24 cellular contexts compared by ENCODE assay signal in the genomic region with DNA sequence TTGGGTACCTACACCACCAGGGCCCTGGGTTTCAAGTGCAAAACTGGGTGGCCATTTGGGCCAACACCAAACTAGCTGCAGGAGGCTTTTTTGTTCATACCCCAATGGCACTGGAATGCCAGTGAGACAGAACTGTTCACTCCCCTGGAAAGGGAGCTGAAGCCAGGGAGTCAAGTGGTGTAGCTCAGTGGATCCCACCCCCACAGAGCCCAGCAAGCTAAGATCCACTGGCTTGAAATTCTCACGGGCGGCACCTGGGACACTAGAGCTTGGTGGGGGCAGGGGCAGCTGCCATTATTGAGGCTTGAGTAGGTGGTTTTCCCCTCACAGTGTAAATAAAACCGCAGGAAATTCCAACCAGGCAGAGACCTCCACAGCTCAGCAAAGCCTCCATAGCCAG. TPM values are rescaled to one million over a fixed set of nuclear protein-coding genes. Genes with fewer than 3 reads are reported as not detected.
DNase-seq lines count a peak whose midpoint lies in the region; ATAC-seq and TF ChIP-seq lines count a peak whose summit lies in the region.
"Had no signal": no experiment of that assay in that cellular context is flagged by ENCODE, and none has a peak within 500 bp of the region (broad histone marks: within the 10 kb centered on the region; RNA-seq: fewer than 3 reads in every experiment).

No MANE protein-coding gene starts in this region.

- H3K36me3 ChIP-seq in GM23338 (ENCODE audit: insufficient read depth), result no peaks in the 10 kb centered on the region
- H3K36me3 ChIP-seq in thyroid gland, result no peaks in the 10 kb centered on the region
- no peaks in the 10 kb centered on the region for H3K36me3 ChIP-seq in vagina
- H3K36me3 ChIP-seq: BE2C, BLaER1 had no signal

- no peaks in the 10 kb centered on the region for H3K79me2 ChIP-seq in GM23338 (replicated peaks; ENCODE audit: insufficient read depth)

- TF ChIP-seq CTCF in GM23338 (conservative IDR thresholded peaks at IDR 0.05; ENCODE audit: low read depth in 2 of 2), result no peak
- TF ChIP-seq CTCF in thyroid gland (IDR thresholded peaks at IDR 0.05), result no peak
- TF ChIP-seq CTCF in vagina (IDR thresholded peaks at IDR 0.05), result no peak

- TF ChIP-seq POLR2A in thyroid gland (IDR thresholded peaks at IDR 0.05) (no peak), vagina (IDR thresholded peaks at IDR 0.05) (no peak)

- no peak overlapping the region for H3K4me3 ChIP-seq in GM23338
- no peak overlapping the region for H3K4me3 ChIP-seq in thyroid gland (replicated peaks in 1 of 3)
- H3K4me3 ChIP-seq in vagina, result no peak overlapping the region
- H3K4me3 ChIP-seq: BLaER1, GM12878 had no signal

- 33 to 44% methylated on average over 3 of the region's 3 CpGs for WGBS in thyroid gland, 2 donors

- H3K27me3 ChIP-seq in GM23338 (ENCODE audit: insufficient read depth) (no peaks in the 10 kb centered on the region), thyroid gland (no peaks in the 10 kb centered on the region), vagina (no peaks in the 10 kb centered on the region)
- H3K27me3 ChIP-seq: BE2C, BLaER1 had no signal

- H2AFZ ChIP-seq in GM23338, result 0 out of 2 replicates have a peak overlapping the region, but pooled peaks have one; percentile 47

- H3K4me2 ChIP-seq in GM23338, result no peak overlapping the region
- H3K4me2 ChIP-seq: BLaER1 had no signal

- peaks cover 31% of the 10 kb centered on the region for H3K9me3 Mint-ChIP-seq in GM23338

- H3K27me3 Mint-ChIP-seq in GM23338 (ENCODE audit: insufficient read depth, low read depth, poor library complexity), result no peaks in the 10 kb centered on the region

- H3K27ac ChIP-seq in GM23338 (ENCODE audit: low read depth), result no peak overlapping the region
- no peak overlapping the region for H3K27ac ChIP-seq in thyroid gland
- H3K27ac ChIP-seq in vagina, result no peak overlapping the region
- H3K27ac ChIP-seq: BLaER1 had no signal

- no peaks in the 10 kb centered on the region; the same call in 2 of the 3 replicates for H3K4me1 Mint-ChIP-seq in GM23338
- H3K4me1 Mint-ChIP-seq: CD14-positive monocyte; CD4-positive, alpha-beta memory T cell; CD8-positive, alpha-beta memory T cell had no signal

- ATAC-seq in GM23338, result no peak
- ATAC-seq: GM12878 had no signal

- H4K20me1 ChIP-seq in GM23338 (replicated peaks; ENCODE audit: insufficient read depth), result no peaks in the 10 kb centered on the region
- H4K20me1 ChIP-seq: BLaER1 had no signal

- H3K4me3 Mint-ChIP-seq in GM23338, result no peak overlapping the region
- H3K4me3 Mint-ChIP-seq: CD14-positive monocyte; CD4-positive, alpha-beta memory T cell; CD4-positive, CD25-positive, alpha-beta regulatory T cell; CD8-positive, alpha-beta memory T cell had no signal

- no peaks in the 10 kb centered on the region for H3K9me2 ChIP-seq in GM23338 (ENCODE audit: insufficient read depth)

- intact Hi-C loops in thyroid gland (cut with DNase I) (no loop called here), vagina (cut with DNase I) (no loop called here)

- H3K4me1 ChIP-seq in GM23338 (ENCODE audit: insufficient read depth), result no peaks in the 10 kb centered on the region
- H3K4me1 ChIP-seq in thyroid gland, result peaks cover 0 to 7% of the 10 kb centered on the region in 2 donors
- H3K4me1 ChIP-seq in vagina, result no peaks in the 10 kb centered on the region
- H3K4me1 ChIP-seq: BE2C, BLaER1, Caco-2 had no signal

- no peak overlapping the region for H3K27ac Mint-ChIP-seq in GM23338
- H3K27ac Mint-ChIP-seq: CD14-positive monocyte; CD4-positive, alpha-beta memory T cell; CD4-positive, CD25-positive, alpha-beta regulatory T cell; CD8-positive, alpha-beta memory T cell had no signal

- H3F3A ChIP-seq in GM23338 (replicated peaks; ENCODE audit: low read depth), result no peaks in the 10 kb centered on the region

- peak; percentile 25 for DNase-seq in Daoy (ENCODE audit: low read depth)
- DNase-seq in GM23338 (ENCODE audit: low spot score), result no peak
- peak; percentile 23 for DNase-seq in kidney glomerular epithelial cell (lab: John Stamatoyannopoulos, UW)
- DNase-seq in thyroid gland, result peak; percentile 61
- no peak for DNase-seq in vagina (ENCODE audit: extremely low spot score in 2 of 2)
- no peak for DNase-seq in RPMI8226
- DNase-seq in COR-L47 (lab: John Stamatoyannopoulos, UW), result no peak
- DNase-seq: 8988T; ACHN; BE2C; C1 segment of cervical spinal cord; Caco-2; Calu3; CD4-positive, alpha-beta memory T cell; CD4-positive, CD25-positive, alpha-beta regulatory T cell; CD8-positive, alpha-beta memory T cell; DMS79 treated with DMSO at 0.1 percent for 48 hours; EL; GDM1 had no signal

- peaks cover 13% of the 10 kb centered on the region for H3K36me3 Mint-ChIP-seq in GM23338 (ENCODE audit: low read depth)
- H3K36me3 Mint-ChIP-seq: CD14-positive monocyte; CD4-positive, alpha-beta memory T cell; CD8-positive, alpha-beta memory T cell had no signal

- H3K9me3 ChIP-seq in thyroid gland, result no peaks in the 10 kb centered on the region
- H3K9me3 ChIP-seq in vagina, result no peaks in the 10 kb centered on the region
- H3K9me3 ChIP-seq: BE2C, Caco-2 had no signal

TF ChIP-seq in GM23338, 12 proteins besides CTCF, POLR2A, EP300 and RAD21:
- TF ChIP-seq EZH2 (IDR thresholded peaks at IDR 0.05; ENCODE audit: low read depth, unreplicated experiment), result no peak
- no peak for TF ChIP-seq STAT1 (IDR thresholded peaks at IDR 0.05; ENCODE audit: unreplicated experiment)
- TF ChIP-seq REST (IDR thresholded peaks at IDR 0.05; ENCODE audit: unreplicated experiment), result no peak
- TF ChIP-seq JUNB (IDR thresholded peaks at IDR 0.05; ENCODE audit: unreplicated experiment), result no peak

RNA-seq across cellular contexts. Expression of gene FAM110C, which starts 46.0 kb away (rescaled TPM):
- total RNA-seq in Daoy (2014; rRNA removed; shearing (Covaris generic)), result 0.57 and 2.2 TPM in 2 replicates
- total RNA-seq in GM23338 (2014; rRNA removed; shearing (Covaris generic)), result 20.9 and 24.8 TPM in 2 replicates
- polyA plus RNA-seq in GM23338 (2016; fragmentation: Nextera tagmentation; extraction: Ambion mirVana), result 7.9 and 9.7 TPM in 2 replicates
- total RNA-seq in thyroid gland (10 to 100 TPM; 10.0 to 23.8 (median 13.0) TPM), vagina (27.3 TPM)
- total RNA-seq: G401, GM12878 had no signal
- polyA plus RNA-seq: AG04450, CD14-positive monocyte, GM12878 had no signal

Comparison
In these comparisons a context has a peak if more than half of its experiments do, and no peak if none do; other contexts are left out.
1. DNase-seq: peak in Daoy (single experiment), kidney glomerular epithelial cell (single experiment) and thyroid gland (2 of 2); none in GM23338 (single experiment), vagina (0 of 2), RPMI8226 (single experiment) and COR-L47 (single experiment).